29 cellular contexts compared by ENCODE assay signal in the genomic region with DNA sequence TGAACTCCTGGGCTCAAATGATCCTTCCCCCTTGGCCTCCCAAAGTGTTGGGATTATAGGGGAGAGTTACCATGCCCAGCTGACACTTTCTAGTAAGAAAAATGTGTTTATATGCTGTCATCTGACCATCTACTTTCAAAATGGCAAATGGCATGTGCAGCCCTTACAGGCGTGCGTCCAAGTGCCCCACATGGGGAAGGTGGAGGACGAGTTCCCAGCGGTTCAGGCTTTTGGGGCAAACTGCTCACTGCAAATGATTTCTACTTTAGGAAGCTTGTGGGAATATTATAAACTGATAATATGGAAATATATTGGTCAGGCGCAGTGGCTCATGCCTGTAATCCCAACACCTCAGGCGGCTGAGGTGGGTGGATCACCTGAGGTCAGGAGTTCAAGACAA.
"Had no signal": no experiment of that assay in that cellular context is flagged by ENCODE, and none has a peak within 500 bp of the region (broad histone marks: within the 10 kb centered on the region; RNA-seq: fewer than 3 reads in every experiment).

No MANE protein-coding gene starts in this region.

- H3K27ac Mint-ChIP-seq: activated CD4-positive, alpha-beta T cell treated with anti-CD3 and anti-CD28 coated beads, Interleukin-2, amount 10 ng/mL, durations not matched to agents 24 days and 14 days; activated CD8-positive, alpha-beta T cell treated with anti-CD3 and anti-CD28 coated beads for 36 hours; activated naive CD8-positive, alpha-beta T cell treated with anti-CD3 and anti-CD28 coated beads for 36 hours; activated T-helper 17 cell treated with anti-CD3 and anti-CD28 coated beads, Interleukin-2, amount 50 U/mL, for 72 hours had no signal

- H3K27me3 Mint-ChIP-seq: activated CD4-positive, alpha-beta T cell treated with anti-CD3 and anti-CD28 coated beads, Interleukin-2, amount 10 ng/mL, durations not matched to agents 24 days and 14 days; activated CD8-positive, alpha-beta T cell treated with anti-CD3 and anti-CD28 coated beads for 36 hours; activated naive CD8-positive, alpha-beta T cell treated with anti-CD3 and anti-CD28 coated beads for 36 hours; activated T-helper 17 cell treated with anti-CD3 and anti-CD28 coated beads, Interleukin-2, amount 50 U/mL, for 72 hours had no signal

- H3K9me3 Mint-ChIP-seq: activated CD4-positive, alpha-beta T cell treated with anti-CD3 and anti-CD28 coated beads, Interleukin-2, amount 10 ng/mL, durations not matched to agents 24 days and 14 days; activated CD8-positive, alpha-beta T cell treated with anti-CD3 and anti-CD28 coated beads for 36 hours; activated naive CD8-positive, alpha-beta T cell treated with anti-CD3 and anti-CD28 coated beads for 36 hours; activated T-cell treated with anti-CD3 and anti-CD28 coated beads, Interleukin-2, amount 50 U/mL, for 4 hours; activated T-helper 17 cell treated with anti-CD3 and anti-CD28 coated beads, Interleukin-2, amount 50 U/mL, for 72 hours had no signal

- H3K4me3 Mint-ChIP-seq: activated CD4-positive, alpha-beta T cell treated with anti-CD3 and anti-CD28 coated beads, Interleukin-2, amount 10 ng/mL, durations not matched to agents 24 days and 14 days; activated CD8-positive, alpha-beta T cell treated with anti-CD3 and anti-CD28 coated beads for 36 hours; activated naive CD8-positive, alpha-beta T cell treated with anti-CD3 and anti-CD28 coated beads for 36 hours; activated T-cell treated with anti-CD3 and anti-CD28 coated beads, Interleukin-2, amount 50 U/mL, for 4 hours; activated T-helper 17 cell treated with anti-CD3 and anti-CD28 coated beads, Interleukin-2, amount 50 U/mL, for 72 hours had no signal

- DNase-seq: activated CD4-positive, alpha-beta T cell treated with anti-CD3 and anti-CD28 coated beads, Interleukin-2, amount 10 ng/mL, durations not matched to agents 24 days and 14 days; activated CD4-positive, alpha-beta T cell treated with anti-CD3 and anti-CD28 coated beads, Interleukin-2, amount 50 U/mL, for 4 hours; activated CD8-positive, alpha-beta T cell treated with anti-CD3 and anti-CD28 coated beads for 36 hours; activated effector memory CD4-positive, alpha-beta T cell treated with anti-CD3 and anti-CD28 coated beads, Interleukin-2, amount 50 U/mL, for 16 hours; activated naive CD4-positive, alpha-beta T cell; activated naive CD4-positive, alpha-beta T cell treated with anti-CD3 and anti-CD28 coated beads, Interleukin-2, amount 50 U/mL, for 16 hours; activated naive CD8-positive, alpha-beta T cell treated with anti-CD3 and anti-CD28 coated beads for 36 hours; activated T-cell treated with anti-CD3 and anti-CD28 coated beads, Interleukin-2, amount 50 U/mL, for 4 hours; amniotic stem cell; brain microvascular endothelial cell; central memory CD4-positive, alpha-beta T cell; KG1; MM.1S; MV-4-11; NCI-H1092; NCI-H1436 treated with DMSO at 0.1 percent for 48 hours; NCI-H1694 treated with DMSO at 0.1 percent for 48 hours; NCI-H2029; NCI-H345; NCI-H526; NCI-H748 treated with DMSO at 0.1 percent for 48 hours; NK-92 treated with Interleukin-12 subunit alpha and Interleukin-12 subunit beta, amount 100 ng/mL, for 24 hours; OCI-M1; Right ventricle myocardium superior; SW 1271; T-helper 1 cell; T1000 had no signal

- ATAC-seq: activated CD8-positive, alpha-beta T cell treated with anti-CD3 and anti-CD28 coated beads for 36 hours; activated T-cell treated with anti-CD3 and anti-CD28 coated beads, Interleukin-2, amount 50 U/mL, for 4 hours; activated T-helper 17 cell treated with anti-CD3 and anti-CD28 coated beads, Interleukin-2, amount 50 U/mL, for 72 hours had no signal

- H3K27me3 ChIP-seq: brain microvascular endothelial cell had no signal

- H3K27ac ChIP-seq: brain microvascular endothelial cell, VCaP had no signal
